ENCODE assay signal across 19 cellular contexts in genomic region chr7:132784406-132784805, GRCh38.
"Had no signal": no experiment of that assay in that cellular context is flagged by ENCODE, and none has a peak within 500 bp of the region (broad histone marks: within the 10 kb centered on the region; RNA-seq: fewer than 3 reads in every experiment).

No MANE protein-coding gene starts in this region.

- H3K4me3 ChIP-seq: body of pancreas, dorsolateral prefrontal cortex, hepatocyte, lower lobe of right lung, tibial nerve, vagina had no signal

- H3K4me1 ChIP-seq: body of pancreas, foreskin keratinocyte, lower lobe of right lung, tibial nerve, vagina had no signal

- H3K27ac Mint-ChIP-seq: nephron progenitor cell; stimulated activated naive CD8-positive, alpha-beta T cell treated with anti-CD3 and anti-CD28 coated beads, Interleukin-15, Interleukin-2, amounts not matched to agents 100 ng/mL and 50 ng/mL, for 24 hours; T-helper 17 cell had no signal

- H3K4me2 ChIP-seq: hepatocyte had no signal

- FAIRE-seq: colon, keratinocyte had no signal

- H3K27me3 Mint-ChIP-seq: stimulated activated naive CD8-positive, alpha-beta T cell treated with anti-CD3 and anti-CD28 coated beads, Interleukin-15, Interleukin-2, amounts not matched to agents 100 ng/mL and 50 ng/mL, for 24 hours; T-helper 17 cell had no signal

- H2AFZ ChIP-seq: hepatocyte had no signal

- H3K27me3 ChIP-seq: body of pancreas, dorsolateral prefrontal cortex, foreskin keratinocyte, hepatocyte, tibial nerve, vagina had no signal

- H3K4me3 Mint-ChIP-seq: nephron progenitor cell; stimulated activated naive CD8-positive, alpha-beta T cell treated with anti-CD3 and anti-CD28 coated beads, Interleukin-15, Interleukin-2, amounts not matched to agents 100 ng/mL and 50 ng/mL, for 24 hours; T-helper 17 cell had no signal

- H3K9me3 Mint-ChIP-seq: nephron progenitor cell; stimulated activated naive CD8-positive, alpha-beta T cell treated with anti-CD3 and anti-CD28 coated beads, Interleukin-15, Interleukin-2, amounts not matched to agents 100 ng/mL and 50 ng/mL, for 24 hours had no signal

- H3K36me3 ChIP-seq: vagina had no signal

- H3K79me2 ChIP-seq: hepatocyte had no signal

- H3K9me3 ChIP-seq: body of pancreas, lower lobe of right lung, tibial nerve, vagina had no signal

- DNase-seq: activated CD4-positive, CD25-positive, alpha-beta regulatory T cell treated with anti-CD3 and anti-CD28 coated beads, Interleukin-2, amount 50 U/mL, for 72 hours; activated CD8-positive, alpha-beta memory T cell treated with anti-CD3 and anti-CD28 coated beads for 24 hours; activated CD8-positive, alpha-beta memory T cell treated with anti-CD3 and anti-CD28 coated beads, Interleukin-2, amount 50 U/mL, for 48 hours; activated gamma-delta T cell treated with Interleukin-2 at 50 U/mL for 16 hours; body of pancreas; lower lobe of right lung; nephron progenitor cell; nucleus accumbens; T-helper 17 cell had no signal

- H3K27ac ChIP-seq: body of pancreas, dorsolateral prefrontal cortex, foreskin keratinocyte, hepatocyte, lower lobe of right lung, tibial nerve, vagina, VCaP had no signal

- ATAC-seq: activated naive CD4-positive, alpha-beta T cell treated with anti-CD3 and anti-CD28 coated beads, Interleukin-2, amount 50 U/mL, for 72 hours; body of pancreas; lower lobe of right lung; T-helper 17 cell had no signal
